25 cellular contexts compared by ENCODE assay signal in the genomic region with DNA sequence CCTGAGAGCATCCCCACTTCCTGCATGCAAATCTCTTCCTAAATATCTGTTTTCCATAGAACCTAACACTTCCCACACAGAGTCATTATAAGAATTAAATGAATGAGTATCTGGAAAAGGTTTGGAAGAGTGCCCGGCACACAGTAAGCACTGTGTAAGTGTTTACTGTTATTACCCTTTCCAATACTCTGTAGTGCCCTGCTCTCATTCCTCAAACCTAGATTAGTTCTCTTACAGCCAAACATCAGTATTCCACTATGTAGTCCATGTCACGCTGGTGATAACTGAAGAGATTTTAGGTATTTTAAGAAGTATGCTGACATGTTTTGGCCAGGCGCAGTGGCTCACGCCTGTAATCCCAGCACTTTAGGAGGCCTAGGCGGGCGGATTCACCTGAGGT.
"Had no signal": no experiment of that assay in that cellular context is flagged by ENCODE, and none has a peak within 500 bp of the region (broad histone marks: within the 10 kb centered on the region; RNA-seq: fewer than 3 reads in every experiment).

No MANE protein-coding gene starts in this region.

- H3K27ac ChIP-seq: neural progenitor cell, ovary, parathyroid adenoma, psoas muscle, right lobe of liver, sigmoid colon, stomach, thoracic aorta, thyroid gland, tibial nerve, upper lobe of left lung, uterus had no signal

- H3K4me3 ChIP-seq: neural progenitor cell, ovary, psoas muscle, right lobe of liver, sigmoid colon, stomach, thoracic aorta, thyroid gland, tibial nerve, upper lobe of left lung, uterus had no signal

- H3K9me3 ChIP-seq: ovary, right lobe of liver, sigmoid colon, stomach, thoracic aorta, thyroid gland, upper lobe of left lung, uterus had no signal

- H3K27me3 ChIP-seq: neural progenitor cell, ovary, sigmoid colon, thyroid gland, tibial nerve, upper lobe of left lung, uterus had no signal

- H3K4me1 ChIP-seq: neural progenitor cell, psoas muscle, right lobe of liver, sigmoid colon, stomach, thyroid gland, tibial nerve, upper lobe of left lung, uterus had no signal

- DNase-seq: natural killer cell; occipital lobe; ovary; posterior cingulate gyrus; psoas muscle; right cardiac atrium; right lobe of liver; sigmoid colon; small intestine; stimulated activated CD4-positive, alpha-beta T cell treated with anti-CD3 and anti-CD28 coated beads, Interleukin-15, amount 100 ng/mL, for 24 hours; stimulated activated CD4-positive, alpha-beta T cell treated with anti-CD3 and anti-CD28 coated beads, Interleukin-2, amount 100 ng/mL, for 24 hours; stimulated activated CD4-positive, alpha-beta T cell treated with anti-CD3 and anti-CD28 coated beads, Interleukin-2, amount 100 ng/mL, for 48 hours; stimulated activated CD4-positive, alpha-beta T cell treated with anti-CD3 and anti-CD28 coated beads, Interleukin-4, amount 100 ng/mL, for 24 hours; stimulated activated naive B cell treated with anti-CD40 and anti-IgM and Interleukin-4, amounts not matched to agents 10 μg/mL and 1 μg/mL and 100 μg/mL, for 72 hours; stimulated activated naive CD4-positive, alpha-beta T cell treated with Interleukin-2 at 50 U/mL for 16 hours; stomach; thyroid gland; trophoblast cell; upper lobe of left lung; uterus had no signal

- ATAC-seq: natural killer cell; psoas muscle; right cardiac atrium; right lobe of liver; stimulated activated effector memory CD8-positive, alpha-beta T cell treated with anti-CD3 and anti-CD28 coated beads, Interleukin-12 subunit alpha, Interleukin-12 subunit beta, amount 100 ng/mL, for 72 hours; stimulated activated naive B cell treated with anti-CD40 and anti-IgM and Interleukin-4, amounts not matched to agents 10 μg/mL and 1 μg/mL and 100 μg/mL, for 72 hours had no signal

- H3K36me3 ChIP-seq: neural progenitor cell, ovary, right lobe of liver, sigmoid colon, stomach, thoracic aorta, thyroid gland, tibial nerve, upper lobe of left lung, uterus had no signal
